25 cellular contexts compared by ENCODE assay signal in the genomic region with DNA sequence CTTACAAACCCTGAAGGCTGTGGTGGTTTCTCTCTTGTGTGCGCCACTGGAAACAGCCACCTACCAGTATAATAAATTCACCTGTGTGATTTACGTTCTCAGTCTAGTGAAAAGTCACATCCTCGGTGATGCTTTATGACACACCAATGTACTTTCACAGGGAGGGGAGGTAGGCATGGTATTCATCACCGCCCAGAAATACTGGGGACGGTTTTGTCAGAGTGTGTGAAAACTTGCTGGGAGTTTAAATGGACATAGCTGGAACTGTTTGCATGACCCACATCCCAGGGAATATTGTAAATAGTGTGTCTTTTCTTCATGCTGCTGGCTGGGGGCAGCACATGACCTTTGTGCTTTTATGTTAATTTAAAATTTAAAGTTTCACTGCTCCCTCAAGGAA.
"Had no signal": no experiment of that assay in that cellular context is flagged by ENCODE, and none has a peak within 500 bp of the region (broad histone marks: within the 10 kb centered on the region; RNA-seq: fewer than 3 reads in every experiment).

No MANE protein-coding gene starts in this region.

- H3K27ac ChIP-seq: cardiac muscle cell, foreskin keratinocyte, tibial nerve, vagina had no signal

- H3K27me3 Mint-ChIP-seq: activated CD4-positive, alpha-beta memory T cell treated with anti-CD3 and anti-CD28 coated beads, Interleukin-2, amount 10 ng/mL, durations not matched to agents 7 days and 5 days; activated naive CD8-positive, alpha-beta T cell treated with anti-CD3 and anti-CD28 coated beads for 36 hours; natural killer cell treated with Interleukin-12 subunit alpha and Interleukin-12 subunit beta and Interleukin-15 and Interleukin-18, amount 100 ng/mL, for 72 hours; progenitor cell of endocrine pancreas; stimulated activated naive CD8-positive, alpha-beta T cell treated with anti-CD3 and anti-CD28 coated beads, Interleukin-15, Interleukin-2, amounts not matched to agents 100 ng/mL and 50 ng/mL, for 24 hours had no signal

- H3K4me1 ChIP-seq: tibial nerve had no signal

- DNase-seq: activated CD4-positive, alpha-beta memory T cell treated with anti-CD3 and anti-CD28 coated beads, Interleukin-2, amount 10 ng/mL, durations not matched to agents 7 days and 5 days; activated CD4-positive, alpha-beta T cell treated with anti-CD3 and anti-CD28 coated beads for 48 hours; activated CD4-positive, CD25-positive, alpha-beta regulatory T cell; activated naive CD4-positive, alpha-beta T cell; activated naive CD8-positive, alpha-beta T cell treated with anti-CD3 and anti-CD28 coated beads for 36 hours; activated T-cell treated with anti-CD3 and anti-CD28 coated beads, Interleukin-2, amount 50 U/mL, for 1 hour; amniotic stem cell; dermis blood vessel endothelial cell; effector memory CD4-positive, alpha-beta T cell; foreskin keratinocyte; hypothalamus; mesendoderm; occipital lobe; right cardiac atrium; stimulated activated CD4-positive, alpha-beta T cell treated with anti-CD3 and anti-CD28 coated beads, Interleukin-15, amount 100 ng/mL, for 24 hours; stimulated activated CD4-positive, alpha-beta T cell treated with anti-CD3 and anti-CD28 coated beads, Interleukin-2, amount 100 ng/mL, for 48 hours; T-helper 1 cell; T-helper 9 cell had no signal

- H3K9me3 Mint-ChIP-seq: activated CD4-positive, alpha-beta memory T cell treated with anti-CD3 and anti-CD28 coated beads, Interleukin-2, amount 10 ng/mL, durations not matched to agents 7 days and 5 days; activated naive CD8-positive, alpha-beta T cell treated with anti-CD3 and anti-CD28 coated beads for 36 hours had no signal

- H3K4me1 Mint-ChIP-seq: activated CD4-positive, alpha-beta memory T cell treated with anti-CD3 and anti-CD28 coated beads, Interleukin-2, amount 10 ng/mL, durations not matched to agents 7 days and 5 days; activated naive CD8-positive, alpha-beta T cell treated with anti-CD3 and anti-CD28 coated beads for 36 hours; activated T-helper 17 cell treated with anti-CD3 and anti-CD28 coated beads, Interleukin-2, amount 50 U/mL, for 72 hours had no signal

- H3K27me3 ChIP-seq: cardiac muscle cell, foreskin keratinocyte, tibial nerve, vagina had no signal

- ATAC-seq: activated T-helper 17 cell treated with anti-CD3 and anti-CD28 coated beads, Interleukin-2, amount 50 U/mL, for 72 hours; foreskin keratinocyte; natural killer cell treated with Interleukin-12 subunit alpha and Interleukin-12 subunit beta and Interleukin-15 and Interleukin-18, amount 100 ng/mL, for 72 hours; right cardiac atrium had no signal

- H3K4me3 Mint-ChIP-seq: activated CD4-positive, alpha-beta memory T cell treated with anti-CD3 and anti-CD28 coated beads, Interleukin-2, amount 10 ng/mL, durations not matched to agents 7 days and 5 days; activated naive CD8-positive, alpha-beta T cell treated with anti-CD3 and anti-CD28 coated beads for 36 hours; activated T-helper 17 cell treated with anti-CD3 and anti-CD28 coated beads, Interleukin-2, amount 50 U/mL, for 72 hours; natural killer cell treated with Interleukin-12 subunit alpha and Interleukin-12 subunit beta and Interleukin-15 and Interleukin-18, amount 100 ng/mL, for 72 hours; stimulated activated naive CD8-positive, alpha-beta T cell treated with anti-CD3 and anti-CD28 coated beads, Interleukin-15, Interleukin-2, amounts not matched to agents 100 ng/mL and 50 ng/mL, for 24 hours had no signal

- H3K27ac Mint-ChIP-seq: activated CD4-positive, alpha-beta memory T cell treated with anti-CD3 and anti-CD28 coated beads, Interleukin-2, amount 10 ng/mL, durations not matched to agents 7 days and 5 days; activated naive CD8-positive, alpha-beta T cell treated with anti-CD3 and anti-CD28 coated beads for 36 hours; activated T-helper 17 cell treated with anti-CD3 and anti-CD28 coated beads, Interleukin-2, amount 50 U/mL, for 72 hours; natural killer cell treated with Interleukin-12 subunit alpha and Interleukin-12 subunit beta and Interleukin-15 and Interleukin-18, amount 100 ng/mL, for 72 hours; progenitor cell of endocrine pancreas; stimulated activated naive CD8-positive, alpha-beta T cell treated with anti-CD3 and anti-CD28 coated beads, Interleukin-15, Interleukin-2, amounts not matched to agents 100 ng/mL and 50 ng/mL, for 24 hours had no signal

- H3K36me3 Mint-ChIP-seq: activated naive CD8-positive, alpha-beta T cell treated with anti-CD3 and anti-CD28 coated beads for 36 hours; natural killer cell treated with Interleukin-12 subunit alpha and Interleukin-12 subunit beta and Interleukin-15 and Interleukin-18, amount 100 ng/mL, for 72 hours had no signal

- H3K36me3 ChIP-seq: cardiac muscle cell, vagina had no signal

- H3K4me3 ChIP-seq: cardiac muscle cell, tibial nerve, vagina had no signal

- H3K9me3 ChIP-seq: tibial nerve, vagina had no signal
